ENCODE assay signal across 26 cellular contexts in the genomic region with DNA sequence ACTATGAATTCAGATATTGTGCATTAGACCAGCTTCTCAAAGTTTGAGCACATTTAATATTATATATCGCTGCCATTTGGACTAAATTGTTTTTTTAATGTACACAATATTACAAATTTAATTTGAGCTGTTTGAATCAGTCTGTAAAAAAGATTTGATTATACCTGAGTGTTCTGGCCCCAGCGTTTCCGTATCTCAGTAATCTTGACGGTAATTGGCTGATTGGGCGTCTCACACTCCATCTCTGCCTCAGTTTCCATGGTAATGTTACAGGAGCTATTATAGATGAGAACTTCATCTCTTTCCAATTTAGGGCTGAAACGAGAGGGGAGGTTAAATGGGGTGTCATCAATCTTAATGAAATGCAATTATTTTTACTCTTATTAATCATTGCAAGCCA.
"Had no signal": no experiment of that assay in that cellular context is flagged by ENCODE, and none has a peak within 500 bp of the region (broad histone marks: within the 10 kb centered on the region; RNA-seq: fewer than 3 reads in every experiment).

No MANE protein-coding gene starts in this region.

- H3K4me1 ChIP-seq: suprapubic skin, testis, thyroid gland, upper lobe of left lung, upper lobe of right lung, uterus, vagina had no signal

- H3K27ac ChIP-seq: stomach, suprapubic skin, testis, thoracic aorta, thyroid gland, tibial artery, tibial nerve, transverse colon, upper lobe of left lung, upper lobe of right lung, uterus, vagina had no signal

- H3K36me3 ChIP-seq: suprapubic skin, thoracic aorta, thyroid gland, tibial artery, tibial nerve, transverse colon, upper lobe of left lung, upper lobe of right lung, uterus, vagina had no signal

- H3K27me3 ChIP-seq: stomach, suprapubic skin, testis, thyroid gland, tibial nerve, transverse colon, upper lobe of left lung, upper lobe of right lung, uterus, vagina had no signal

- H3K4me3 ChIP-seq: stomach, suprapubic skin, testis, thoracic aorta, thyroid gland, tibial artery, tibial nerve, transverse colon, upper lobe of left lung, upper lobe of right lung, uterus, vagina had no signal

- H3K9me3 ChIP-seq: stomach, suprapubic skin, testis, thoracic aorta, thyroid gland, tibial artery, tibial nerve, transverse colon, upper lobe of left lung, upper lobe of right lung, uterus, vagina had no signal

- ATAC-seq: stimulated activated effector memory CD8-positive, alpha-beta T cell treated with anti-CD3 and anti-CD28 coated beads, Interleukin-12 subunit alpha, Interleukin-12 subunit beta, amount 100 ng/mL, for 72 hours; stimulated activated memory B cell treated with anti-CD40 and anti-IgM and Interleukin-4, amounts not matched to agents 10 μg/mL and 1 μg/mL and 100 μg/mL, for 72 hours; stimulated activated naive B cell treated with anti-CD40 and anti-IgM and Interleukin-4, amounts not matched to agents 10 μg/mL and 1 μg/mL and 100 μg/mL, for 72 hours; stimulated activated naive CD8-positive, alpha-beta T cell treated with anti-CD3 and anti-CD28 coated beads, Interleukin-15, amount 100 ng/mL, for 72 hours; stimulated activated naive CD8-positive, alpha-beta T cell treated with anti-CD3 and anti-CD28 coated beads, Interleukin-15, Interleukin-2, amounts not matched to agents 100 U/mL and 50 U/mL, for 24 hours; upper lobe of right lung had no signal

- DNase-seq: stimulated activated CD4-positive, alpha-beta T cell treated with anti-CD3 and anti-CD28 coated beads, Interleukin-2, amount 100 ng/mL, for 48 hours; stimulated activated CD4-positive, alpha-beta T cell treated with anti-CD3 and anti-CD28 coated beads, Interleukin-4, amount 100 ng/mL, for 1 hour; stimulated activated CD4-positive, alpha-beta T cell treated with anti-CD3 and anti-CD28 coated beads, Interleukin-4, amount 100 ng/mL, for 24 hours; stimulated activated CD4-positive, alpha-beta T cell treated with anti-CD3 and anti-CD28 coated beads, Interleukin-4, amount 100 ng/mL, for 4 hours; stimulated activated CD8-positive, alpha-beta memory T cell treated with anti-CD3 and anti-CD28 coated beads, Interleukin-4, amount 100 ng/mL, for 48 hours; stimulated activated naive B cell treated with anti-CD40 and anti-IgM and Interleukin-4, amounts not matched to agents 10 μg/mL and 1 μg/mL and 100 μg/mL, for 72 hours; stimulated activated naive CD4-positive, alpha-beta T cell; stimulated activated naive CD4-positive, alpha-beta T cell treated with Interleukin-2 at 50 U/mL for 16 hours; stimulated activated naive CD8-positive, alpha-beta T cell treated with anti-CD3 and anti-CD28 coated beads, Interleukin-15, amount 100 ng/mL, for 72 hours; stimulated activated naive CD8-positive, alpha-beta T cell treated with anti-CD3 and anti-CD28 coated beads, Interleukin-15, Interleukin-2, amounts not matched to agents 100 U/mL and 50 U/mL, for 24 hours; stomach; substantia nigra; testis; thyroid gland; tibial artery; transverse colon; trophoblast cell; upper lobe of left lung; upper lobe of right lung; uterus had no signal
